In the genomic region with DNA sequence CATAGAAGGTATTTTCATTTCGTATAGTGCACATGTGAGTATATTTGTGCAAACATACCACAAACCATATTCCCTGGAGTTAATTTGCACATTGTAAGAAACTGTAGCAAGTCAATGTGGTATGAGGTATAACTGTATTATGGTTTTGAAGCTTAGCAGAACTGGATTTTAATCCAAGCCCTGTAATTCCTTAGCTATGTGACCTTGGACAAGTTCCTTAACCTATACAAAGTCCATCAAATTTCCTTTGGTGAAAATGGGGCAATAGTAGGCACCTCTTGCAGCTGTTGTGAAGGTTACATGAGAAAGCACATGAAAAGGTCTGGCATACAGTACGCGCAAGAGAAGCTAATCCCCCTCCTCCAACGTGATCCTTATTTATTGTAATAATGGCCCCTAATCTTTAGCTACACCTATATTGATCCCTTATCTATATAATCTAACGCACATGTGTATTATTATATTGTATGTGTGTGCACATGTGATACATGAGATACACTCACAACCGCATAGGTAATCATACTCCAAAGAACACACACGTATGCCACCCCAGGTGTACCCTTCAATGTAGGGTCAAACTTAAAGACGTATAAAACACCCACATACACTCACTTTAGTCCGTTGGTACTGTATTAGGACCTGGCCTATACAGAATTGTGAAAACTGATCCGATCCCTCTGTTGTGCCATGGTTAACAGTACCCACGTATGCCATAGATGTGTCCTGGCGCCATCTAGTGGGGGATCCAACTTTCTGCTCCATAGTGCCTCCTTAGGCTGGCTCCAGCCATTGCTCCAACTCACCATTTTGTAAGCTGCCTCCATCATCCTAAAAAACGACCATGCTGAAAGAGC, we compare ENCODE assay signal across 8 cellular contexts.
A peak's percentile ranks its signal among the peaks of the same experiment; 100 is the strongest.
DNase-seq lines count a peak whose midpoint lies in the region; ATAC-seq and TF ChIP-seq lines count a peak whose summit lies in the region.

No MANE protein-coding gene starts in this region.

- no peaks in the 10 kb centered on the region for H3K4me1 ChIP-seq in Caco-2
- no peaks in the 10 kb centered on the region for H3K4me1 ChIP-seq in mesenchymal stem cell (ENCODE audit: control insufficient read depth, insufficient read depth, low read depth, low read length)

- H3K27ac ChIP-seq in mesenchymal stem cell (ENCODE audit: low read length, poor library complexity, severe bottlenecking) = no peak overlapping the region

- no peak overlapping the region for H3K4me2 ChIP-seq in mesenchymal stem cell (ENCODE audit: low read length, poor library complexity, severe bottlenecking)

- WGBS in mesenchymal stem cell = 51% methylated on average over 11 of the region's 13 CpGs

- H3K27ac Mint-ChIP-seq in Caco-2 (ENCODE audit: unreplicated experiment) = no peak overlapping the region

- no peaks in the 10 kb centered on the region for H3K79me1 ChIP-seq in mesenchymal stem cell (replicated peaks; ENCODE audit: low read length, poor library complexity, severe bottlenecking)

- H3K18ac ChIP-seq in mesenchymal stem cell (ENCODE audit: low read depth in 1 of 2, low read length in 2 of 2) = peak overlapping the region in 1 of 2 experiments; percentile 40

- no TSS peak for BruUV-seq in Caco-2 (replicated peaks; lab: Mats Ljungman, UMichigan)

- POLR2A ChIA-PET in Caco-2 (lab: Charles Lee) = no interaction called here

- H3K9ac ChIP-seq in mesenchymal stem cell (ENCODE audit: low read length) = no peak overlapping the region

- DNase-seq in Caco-2 (peak; percentile 47 to 65), NCI-H748 treated with DMSO at 0.1 percent for 48 hours (lab: John Stamatoyannopoulos, UW) (peak; percentile 91), mesenchymal stem cell (peak; percentile 72)
- DNase-seq in activated CD4-positive, alpha-beta T cell treated with anti-CD3 and anti-CD28 coated beads, Interleukin-2, amount 50 U/mL, for 4 hours = peak; percentile 40 to 44
- DNase-seq in effector CD8-positive, alpha-beta T cell (lab: John Stamatoyannopoulos, UW) = peak; percentile 33
- DNase-seq in stimulated activated CD8-positive, alpha-beta memory T cell treated with anti-CD3 and anti-CD28 coated beads, Interleukin-2, amount 100 ng/mL, for 1 hour (ENCODE audit: low read depth in 2 of 2) = peak; percentile 41

- H2AK5ac ChIP-seq in mesenchymal stem cell (ENCODE audit: low read length, severe bottlenecking) = no peak overlapping the region

- H3K4me1 Mint-ChIP-seq in Caco-2 (ENCODE audit: low read depth, unreplicated experiment) = no peaks in the 10 kb centered on the region

- ATAC-seq in GM21360 (IDR thresholded peaks at IDR 0.05; ENCODE audit: unreplicated experiment) (peak; percentile 98), HG03571 (IDR thresholded peaks at IDR 0.05; ENCODE audit: unreplicated experiment) (peak; percentile 96)

- H4K91ac ChIP-seq in mesenchymal stem cell (ENCODE audit: low read length) = no peak overlapping the region

- TF ChIP-seq CTCF in Caco-2 (IDR thresholded peaks at IDR 0.05; ENCODE audit: insufficient read depth in 1 of 2, low read depth in 1 of 2, low read length in 1 of 2, severe bottlenecking in 1 of 2, unreplicated experiment in 1 of 2) = peak; percentile 74 to 88

- H3K9me3 ChIP-seq in Caco-2 = no peaks in the 10 kb centered on the region
- no peaks in the 10 kb centered on the region for H3K9me3 ChIP-seq in mesenchymal stem cell (ENCODE audit: control insufficient read depth, low read length)

- intact Hi-C loops in Caco-2 (cut with micrococcal nuclease; ENCODE audit: unreplicated experiment) = loop anchor here (5.0 kb wide), 1 partner anchor 170 kb away; no protein-coding TSS in a partner anchor

- no peak overlapping the region for H3K23ac ChIP-seq in mesenchymal stem cell (ENCODE audit: low read length in 2 of 2)

- H3K4me3 Mint-ChIP-seq in Caco-2 (ENCODE audit: unreplicated experiment) = no peak overlapping the region

- no peaks in the 10 kb centered on the region for H3K36me3 ChIP-seq in Caco-2 (ENCODE audit: control insufficient read depth, insufficient read depth, low read length)
- no peaks in the 10 kb centered on the region for H3K36me3 ChIP-seq in mesenchymal stem cell (ENCODE audit: control insufficient read depth in 1 of 2, insufficient read depth in 2 of 2, low read depth in 1 of 2, low read length in 2 of 2)

- no peak overlapping the region for H2BK5ac ChIP-seq in mesenchymal stem cell (ENCODE audit: low read depth, low read length, poor library complexity, severe bottlenecking)

- no peak overlapping the region for H4K8ac ChIP-seq in mesenchymal stem cell (ENCODE audit: low read length)

- no peak overlapping the region for H3K4me3 ChIP-seq in Caco-2 (ENCODE audit: low read depth, low read length)
- no peak overlapping the region for H3K4me3 ChIP-seq in mesenchymal stem cell (ENCODE audit: insufficient read depth in 1 of 2, low read depth in 1 of 2, low read length in 2 of 2)

- no peak overlapping the region for H3K14ac ChIP-seq in mesenchymal stem cell (ENCODE audit: low read length in 2 of 2)

- no peak overlapping the region for H2AFZ ChIP-seq in mesenchymal stem cell (ENCODE audit: low read depth, low read length)

- H3K27me3 Mint-ChIP-seq in Caco-2 (ENCODE audit: insufficient read depth, unreplicated experiment) = peaks cover 2% of the 10 kb centered on the region

- H2BK12ac ChIP-seq in mesenchymal stem cell (ENCODE audit: low read length in 2 of 2) = no peak overlapping the region

- no peaks in the 10 kb centered on the region for H3K36me3 Mint-ChIP-seq in Caco-2 (ENCODE audit: insufficient read depth, unreplicated experiment)

- no peak overlapping the region for H2BK15ac ChIP-seq in mesenchymal stem cell (ENCODE audit: low read depth, poor library complexity, severe bottlenecking)

- peaks cover 9% of the 10 kb centered on the region for H3K9me3 Mint-ChIP-seq in Caco-2 (ENCODE audit: unreplicated experiment)

- H3K27me3 ChIP-seq in Caco-2 (replicated peaks; ENCODE audit: control insufficient read depth, insufficient read depth, low read length) (no peaks in the 10 kb centered on the region), mesenchymal stem cell (ENCODE audit: control insufficient read depth in 1 of 2, insufficient read depth in 1 of 2, low read length in 2 of 2) (no peaks in the 10 kb centered on the region)

- H2BK120ac ChIP-seq in mesenchymal stem cell (ENCODE audit: low read depth, low read length) = no peak overlapping the region

- CTCF ChIA-PET in Caco-2 (lab: Charles Lee) = interaction anchor here (0.6 to 1.4 kb wide), 4 partner anchors 114 to 1000 kb away, joined by 3 to 5 read pairs (median 4); no protein-coding TSS in a partner anchor

- H3K4ac ChIP-seq in mesenchymal stem cell (ENCODE audit: low read depth in 1 of 2, low read length in 2 of 2) = no peak overlapping the region

Comparison
In these comparisons a context has a peak if more than half of its experiments do, and no peak if none do; other contexts are left out.
1. DNase-seq: peak in every context shown above with its lines; median percentile 91 in NCI-H748 treated with DMSO at 0.1 percent for 48 hours; 72 in mesenchymal stem cell; 56 in Caco-2; 42 in activated CD4-positive, alpha-beta T cell treated with anti-CD3 and anti-CD28 coated beads, Interleukin-2, amount 50 U/mL, for 4 hours; 41 in stimulated activated CD8-positive, alpha-beta memory T cell treated with anti-CD3 and anti-CD28 coated beads, Interleukin-2, amount 100 ng/mL, for 1 hour; 33 in effector CD8-positive, alpha-beta T cell.